In the genomic region with DNA sequence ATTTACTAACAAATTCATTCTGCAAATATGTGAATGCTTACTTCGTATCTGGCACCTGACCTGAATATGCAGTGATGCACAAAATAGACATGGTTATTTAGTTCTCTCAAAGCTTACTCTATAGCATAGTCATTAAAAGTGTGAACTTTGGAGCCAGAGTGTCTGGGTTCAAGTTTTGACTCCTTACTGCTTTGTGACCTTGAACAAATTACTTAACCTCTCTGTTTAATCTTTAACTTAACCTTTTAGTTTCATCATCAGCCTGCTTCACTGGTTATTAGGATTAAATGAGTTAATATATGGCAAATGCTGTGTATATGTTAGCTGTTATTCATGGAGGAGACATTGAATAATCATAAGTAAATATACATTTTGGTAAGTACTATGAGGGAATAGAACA, we compare ENCODE assay signal across 24 cellular contexts. TPM values are rescaled to one million over a fixed set of nuclear protein-coding genes. Genes with fewer than 3 reads are reported as not detected.
A peak's percentile ranks its signal among the peaks of the same experiment; 100 is the strongest.
DNase-seq lines count a peak whose midpoint lies in the region; ATAC-seq, FAIRE-seq and TF ChIP-seq lines count a peak whose summit lies in the region.
"Had no signal": no experiment of that assay in that cellular context is flagged by ENCODE, and none has a peak within 500 bp of the region (broad histone marks: within the 10 kb centered on the region; RNA-seq: fewer than 3 reads in every experiment).

No MANE protein-coding gene starts in this region.

- no peak overlapping the region for H2AFZ ChIP-seq in osteoblast (ENCODE audit: low read length)
- H2AFZ ChIP-seq: GM23338 had no signal

- H3K4me1 Mint-ChIP-seq in activated T-cell treated with anti-CD3 and anti-CD28 coated beads, Interleukin-2, amount 50 U/mL, for 72 hours (ENCODE audit: low read depth), result no peaks in the 10 kb centered on the region
- H3K4me1 Mint-ChIP-seq: GM23338, IgD-negative memory B cell had no signal

- H3K36me3 ChIP-seq in osteoblast (ENCODE audit: insufficient read depth, low read length) (no peaks in the 10 kb centered on the region), upper lobe of right lung (no peaks in the 10 kb centered on the region)
- H3K36me3 ChIP-seq: BE2C, HAP-1 had no signal

- peak; percentile 78 for FAIRE-seq in RCC 7860 (lab: Jason Lieb, UNC)
- FAIRE-seq: GM18507 had no signal

- TF ChIP-seq CTCF in osteoblast (IDR thresholded peaks at IDR 0.05; ENCODE audit: extremely low read depth, low read depth, low read length) (no peak), foreskin keratinocyte (conservative IDR thresholded peaks at IDR 0.05) (no peak), upper lobe of right lung (IDR thresholded peaks at IDR 0.05) (no peak)

- peaks cover 0 to 3% of the 10 kb centered on the region in 2 donors for H3K9me3 Mint-ChIP-seq in activated T-cell treated with anti-CD3 and anti-CD28 coated beads, Interleukin-2, amount 50 U/mL, for 72 hours

- H4K20me1 ChIP-seq in osteoblast (ENCODE audit: insufficient read depth, low read length), result no peaks in the 10 kb centered on the region

- H3K27me3 Mint-ChIP-seq in activated T-cell treated with anti-CD3 and anti-CD28 coated beads, Interleukin-2, amount 50 U/mL, for 72 hours (ENCODE audit: low read depth), result no peaks in the 10 kb centered on the region

- no peak overlapping the region for H3K4me3 ChIP-seq in osteoblast (ENCODE audit: insufficient read depth, low read length)
- no peak overlapping the region for H3K4me3 ChIP-seq in upper lobe of right lung
- H3K4me3 ChIP-seq: GM23338, HAP-1 had no signal

- H3K4me2 ChIP-seq in osteoblast (ENCODE audit: insufficient read depth, low read length), result no peak overlapping the region
- H3K4me2 ChIP-seq: GM23338 had no signal

- no peak overlapping the region for H3K27ac Mint-ChIP-seq in activated T-cell treated with anti-CD3 and anti-CD28 coated beads, Interleukin-2, amount 50 U/mL, for 72 hours
- H3K27ac Mint-ChIP-seq: CD14-positive monocyte, GM23338, IgD-negative memory B cell had no signal

- H3K36me3 Mint-ChIP-seq in activated T-cell treated with anti-CD3 and anti-CD28 coated beads, Interleukin-2, amount 50 U/mL, for 72 hours (ENCODE audit: insufficient read depth in 2 of 2), result no peaks in the 10 kb centered on the region
- H3K36me3 Mint-ChIP-seq: CD14-positive monocyte, IgD-negative memory B cell had no signal

- H3K4me1 ChIP-seq in osteoblast (ENCODE audit: insufficient read depth, low read length) (peaks cover 22% of the 10 kb centered on the region), foreskin keratinocyte (no peaks in the 10 kb centered on the region), upper lobe of right lung (no peaks in the 10 kb centered on the region)
- H3K4me1 ChIP-seq: BE2C, HAP-1 had no signal

- H3K79me2 ChIP-seq in osteoblast (ENCODE audit: insufficient read depth, low read length), result peaks cover 3% of the 10 kb centered on the region

- H3K9me3 ChIP-seq in osteoblast (ENCODE audit: low read depth, low read length) (no peaks in the 10 kb centered on the region), upper lobe of right lung (no peaks in the 10 kb centered on the region)
- H3K9me3 ChIP-seq: BE2C, HAP-1, SK-N-SH had no signal

- no peak for ATAC-seq in foreskin keratinocyte
- ATAC-seq in upper lobe of right lung, result no peak
- ATAC-seq in Right ventricle myocardium inferior, result no peak
- ATAC-seq in activated T-cell treated with anti-CD3 and anti-CD28 coated beads, Interleukin-2, amount 50 U/mL, for 72 hours (replicated peaks in 1 of 2), result no peak
- ATAC-seq: GM23338, Panc1 had no signal

- DNase-seq in RCC 7860 (ENCODE audit: low spot score) (no peak), kidney tubule cell (ENCODE audit: low spot score) (peak; percentile 77), osteoblast (ENCODE audit: insufficient read length, low spot score, missing footprints) (no peak), foreskin keratinocyte (no peak), upper lobe of right lung (no peak), Right ventricle myocardium inferior (ENCODE audit: missing footprints) (no peak)
- no peak for DNase-seq in activated T-cell treated with anti-CD3 and anti-CD28 coated beads, Interleukin-2, amount 50 U/mL, for 72 hours
- DNase-seq: ACHN, BE2C, Karpas-422, NCI-H1092, NCI-H1417 treated with DMSO at 0.1 percent for 48 hours, NCI-H1694 treated with DMSO at 0.1 percent for 48 hours, NCI-H2081, NCI-H2227 treated with DMSO at 0.1 percent for 48 hours, NCI-H526 treated with DMSO at 0.1 percent for 48 hours, SK-N-SH, SW 1271 had no signal

- peak overlapping the region; percentile 30 for H3K27ac ChIP-seq in osteoblast (ENCODE audit: low read depth, low read length)
- no peak overlapping the region for H3K27ac ChIP-seq in foreskin keratinocyte
- H3K27ac ChIP-seq in upper lobe of right lung, result no peak overlapping the region

- no peaks in the 10 kb centered on the region for H3K27me3 ChIP-seq in osteoblast (ENCODE audit: insufficient read depth, low read length)
- H3K27me3 ChIP-seq in foreskin keratinocyte, result no peaks in the 10 kb centered on the region
- H3K27me3 ChIP-seq in upper lobe of right lung, result no peaks in the 10 kb centered on the region
- H3K27me3 ChIP-seq: BE2C had no signal

- intact Hi-C loops in upper lobe of right lung (cut with DNase I) (no loop called here), Right ventricle myocardium inferior (cut with DNase I) (no loop called here)

- H3K4me3 Mint-ChIP-seq in activated T-cell treated with anti-CD3 and anti-CD28 coated beads, Interleukin-2, amount 50 U/mL, for 72 hours, result no peak overlapping the region
- H3K4me3 Mint-ChIP-seq: CD14-positive monocyte, GM23338, IgD-negative memory B cell had no signal

RNA-seq across cellular contexts. Expression of a gene that starts 12.1 kb away (rescaled TPM):
- total RNA-seq in osteoblast, result 40.2 and 41.0 TPM in 2 replicates
- 19.3 TPM in 2 replicates for total RNA-seq in foreskin keratinocyte
- polyA plus RNA-seq in foreskin keratinocyte, result 0.95 and 1.1 TPM in 2 replicates
- 39.2 TPM for total RNA-seq in upper lobe of right lung
- total RNA-seq in Right ventricle myocardium inferior, result 30.2 TPM
- total RNA-seq in activated T-cell treated with anti-CD3 and anti-CD28 coated beads, Interleukin-2, amount 50 U/mL, for 72 hours, result 10 to 100 TPM; 35.6 to 37.5 TPM
